24 cellular contexts compared by ENCODE assay signal in genomic region chr7:2544541-2545188, GRCh38. TPM values are rescaled to one million over a fixed set of nuclear protein-coding genes. Genes with fewer than 3 reads are reported as not detected.
DNase-seq lines count a peak whose midpoint lies in the region; ATAC-seq, FAIRE-seq and TF ChIP-seq lines count a peak whose summit lies in the region.
"Had no signal": no experiment of that assay in that cellular context is flagged by ENCODE, and none has a peak within 500 bp of the region (broad histone marks: within the 10 kb centered on the region; RNA-seq: fewer than 3 reads in every experiment).

No MANE protein-coding gene starts in this region.

- no peak overlapping the region for H3K27ac ChIP-seq in left ventricle myocardium inferior (replicated peaks)
- H3K27ac ChIP-seq in astrocyte (ENCODE audit: low read depth, low read length) = no peak overlapping the region
- no peak overlapping the region for H3K27ac ChIP-seq in lower lobe of right lung
- H3K27ac ChIP-seq in transverse colon = no peak overlapping the region
- H3K27ac ChIP-seq: coronary artery, heart left ventricle, suprapubic skin had no signal

- no peak for FAIRE-seq in astrocyte (lab: Jason Lieb, UNC)
- FAIRE-seq in HTR-8/SVneo (lab: Jason Lieb, UNC) = no peak

- H3K9me3 ChIP-seq in left ventricle myocardium inferior (replicated peaks) (no peaks in the 10 kb centered on the region), astrocyte (ENCODE audit: insufficient read depth, low read depth, low read length) (no peaks in the 10 kb centered on the region), lower lobe of right lung (no peaks in the 10 kb centered on the region), transverse colon (no peaks in the 10 kb centered on the region)
- H3K9me3 ChIP-seq: Caco-2, heart left ventricle, suprapubic skin had no signal

- 90% methylated on average over 23 of the region's 23 CpGs; no CpG with 5 or more reads in 1 of the 2 donors for WGBS in transverse colon (ENCODE audit: low coverage in 1 of 2), 2 donors

- H3K36me3 Mint-ChIP-seq in astrocyte (ENCODE audit: low read depth, unreplicated experiment) = peaks cover 8% of the 10 kb centered on the region

- H3K4me3 Mint-ChIP-seq in astrocyte (ENCODE audit: unreplicated experiment) = no peak overlapping the region
- H3K4me3 Mint-ChIP-seq: activated T-cell treated with anti-CD3 and anti-CD28 coated beads, Interleukin-2, amount 50 U/mL, for 4 hours; T-helper 2 cell treated with Interferon-gamma antibody and Interleukin-4, amounts not matched to agents 5 μg/mL and 100 μg/mL, for 36 hours had no signal

- no peaks in the 10 kb centered on the region for H3K79me2 ChIP-seq in astrocyte (ENCODE audit: insufficient read depth, low read length)

- intact Hi-C loops in cardiac septum (cut with DNase I) (no loop called here), left ventricle myocardium inferior (cut with micrococcal nuclease) (no loop called here), lower lobe of right lung (cut with DNase I) (no loop called here), transverse colon (cut with DNase I; ENCODE audit: low total_unique reads) (no loop called here)

- no peaks in the 10 kb centered on the region for H3K4me1 Mint-ChIP-seq in astrocyte (ENCODE audit: low read depth, unreplicated experiment)

- H3K9me3 Mint-ChIP-seq in astrocyte (ENCODE audit: unreplicated experiment) = no peaks in the 10 kb centered on the region
- H3K9me3 Mint-ChIP-seq: activated T-cell treated with anti-CD3 and anti-CD28 coated beads, Interleukin-2, amount 50 U/mL, for 4 hours; effector memory CD8-positive, alpha-beta T cell; naive thymus-derived CD8-positive, alpha-beta T cell; T-helper 2 cell treated with Interferon-gamma antibody and Interleukin-4, amounts not matched to agents 5 μg/mL and 100 μg/mL, for 36 hours had no signal

- H2AFZ ChIP-seq in astrocyte (ENCODE audit: low read depth, low read length) = no peak overlapping the region

- H4K20me1 ChIP-seq in astrocyte (ENCODE audit: insufficient read depth, low read length) = peaks cover 8% of the 10 kb centered on the region

- DNase-seq in cardiac septum (ENCODE audit: low spot score) (peak; percentile 19), left ventricle myocardium inferior (no peak), astrocyte (ENCODE audit: low read depth) (no peak), lower lobe of right lung (peak; percentile 28), transverse colon (peak; percentile 7), HTR-8/SVneo (ENCODE audit: insufficient read length, low spot score) (no peak)
- no peak for DNase-seq in stimulated activated CD4-positive, alpha-beta T cell treated with anti-CD3 and anti-CD28 coated beads, Interleukin-4, amount 100 ng/mL, for 4 hours
- DNase-seq: activated naive CD4-positive, alpha-beta T cell treated with anti-CD3 and anti-CD28 coated beads, Interleukin-2, amount 50 U/mL, for 16 hours; activated T-cell treated with anti-CD3 and anti-CD28 coated beads, Interleukin-2, amount 50 U/mL, for 4 hours; C1 segment of cervical spinal cord; Caco-2; DMS79 treated with DMSO at 0.1 percent for 48 hours; effector memory CD8-positive, alpha-beta T cell; left cardiac atrium; naive thymus-derived CD8-positive, alpha-beta T cell; NCI-H1436 treated with DMSO at 0.1 percent for 48 hours; NCI-H446 treated with DMSO at 0.1 percent for 48 hours; stimulated activated CD4-positive, alpha-beta T cell treated with anti-CD3 and anti-CD28 coated beads, Interleukin-2, amount 100 ng/mL, for 48 hours had no signal

- in situ Hi-C loops in transverse colon (cut with MboI; ENCODE audit: low pct_ligation_motif_present in 1 of 4, low pct_unique_long_range_greater_than_20kb in 1 of 4, low sequenced_read_pairs in 3 of 4) = no loop called here

- TF ChIP-seq POLR2A in transverse colon (IDR thresholded peaks at IDR 0.05) = no peak

- H3K4me1 ChIP-seq in left ventricle myocardium inferior = no peaks in the 10 kb centered on the region
- H3K4me1 ChIP-seq in astrocyte (ENCODE audit: insufficient read depth, low read length) = no peaks in the 10 kb centered on the region
- no peaks in the 10 kb centered on the region for H3K4me1 ChIP-seq in lower lobe of right lung
- H3K4me1 ChIP-seq in transverse colon = no peaks in the 10 kb centered on the region
- H3K4me1 ChIP-seq: Caco-2, heart left ventricle, suprapubic skin had no signal

- no peak for TF ChIP-seq EP300 in transverse colon (IDR thresholded peaks at IDR 0.05; ENCODE audit: low read depth)

- no peak for ATAC-seq in lower lobe of right lung
- no peak for ATAC-seq in HG02973 (IDR thresholded peaks at IDR 0.05; ENCODE audit: unreplicated experiment)
- ATAC-seq: activated T-cell treated with anti-CD3 and anti-CD28 coated beads, Interleukin-2, amount 50 U/mL, for 4 hours; effector memory CD8-positive, alpha-beta T cell; HCT116; heart left ventricle; left cardiac atrium; naive thymus-derived CD8-positive, alpha-beta T cell had no signal

- H3K27me3 Mint-ChIP-seq in astrocyte (ENCODE audit: low read depth, unreplicated experiment) = no peaks in the 10 kb centered on the region
- H3K27me3 Mint-ChIP-seq: effector memory CD8-positive, alpha-beta T cell; naive thymus-derived CD8-positive, alpha-beta T cell had no signal

- no peak overlapping the region for H3K9ac ChIP-seq in astrocyte (ENCODE audit: low read length)

- TF ChIP-seq CTCF in left ventricle myocardium inferior (IDR thresholded peaks at IDR 0.05; ENCODE audit: borderline replicate concordance) (no peak), astrocyte (IDR thresholded peaks at IDR 0.05; ENCODE audit: insufficient read depth, low read depth, low read length) (no peak), lower lobe of right lung (IDR thresholded peaks at IDR 0.05) (no peak), transverse colon (IDR thresholded peaks at IDR 0.05) (no peak)

- H3K36me3 ChIP-seq in left ventricle myocardium inferior (peaks cover 92% of the 10 kb centered on the region), astrocyte (ENCODE audit: insufficient read depth, low read length) (no peaks in the 10 kb centered on the region), lower lobe of right lung (peaks cover 95% of the 10 kb centered on the region), transverse colon (peaks cover 0 to 50% (median 20%) of the 10 kb centered on the region in 4 donors)

- H3K4me3 ChIP-seq in left ventricle myocardium inferior (no peak overlapping the region), astrocyte (ENCODE audit: insufficient read depth, low read depth, low read length) (no peak overlapping the region), lower lobe of right lung (no peak overlapping the region), transverse colon (no peak overlapping the region)
- H3K4me3 ChIP-seq: coronary artery, heart left ventricle, suprapubic skin had no signal

- H3K27me3 ChIP-seq in left ventricle myocardium inferior (ENCODE audit: low read depth) = no peaks in the 10 kb centered on the region
- H3K27me3 ChIP-seq in astrocyte (ENCODE audit: insufficient read depth, low read length) = no peaks in the 10 kb centered on the region
- H3K27me3 ChIP-seq in lower lobe of right lung (ENCODE audit: low read depth) = no peaks in the 10 kb centered on the region
- no peaks in the 10 kb centered on the region for H3K27me3 ChIP-seq in transverse colon
- H3K27me3 ChIP-seq: heart left ventricle, suprapubic skin had no signal

- no peak overlapping the region for H3K4me2 ChIP-seq in astrocyte (ENCODE audit: low read length)

- peak overlapping the region; percentile 34 for H3K27ac Mint-ChIP-seq in astrocyte (ENCODE audit: unreplicated experiment)
- H3K27ac Mint-ChIP-seq: T-helper 2 cell treated with Interferon-gamma antibody and Interleukin-4, amounts not matched to agents 5 μg/mL and 100 μg/mL, for 36 hours had no signal

RNA-seq across cellular contexts. Expression of gene BRAT1, which starts 10.7 kb away (rescaled TPM):
- 12.8 TPM for total RNA-seq in cardiac septum
- 13.7 TPM for total RNA-seq in left ventricle myocardium inferior
- 18.7 and 19.7 TPM in 2 replicates for total RNA-seq in astrocyte
- 24.4 TPM for total RNA-seq in lower lobe of right lung
- total RNA-seq in transverse colon = 100 to 1,000 TPM in 1 of 4 donors, 10 to 100 TPM in 3; 31.7 to 120 (median 40.4) TPM

RNA-seq across cellular contexts. Expression of gene IQCE, which starts 14.1 kb away (rescaled TPM):
- total RNA-seq in cardiac septum = 13.3 TPM
- 11.5 TPM for total RNA-seq in left ventricle myocardium inferior
- 13.1 and 13.8 TPM in 2 replicates for total RNA-seq in astrocyte
- total RNA-seq in lower lobe of right lung = 32.0 TPM
- total RNA-seq in transverse colon = 100 to 1,000 TPM in 1 of 4 donors, 10 to 100 TPM in 3; 27.2 to 187 (median 55.5) TPM

RNA-seq across cellular contexts. Expression of gene LFNG, which starts 25.1 kb away (rescaled TPM):
- total RNA-seq in cardiac septum = 6.2 TPM
- total RNA-seq in left ventricle myocardium inferior = 5.2 TPM
- 58.6 and 76.9 TPM in 2 replicates for total RNA-seq in astrocyte
- total RNA-seq in lower lobe of right lung = 42.6 TPM
- 100 to 1,000 TPM in 2 of 4 donors, 10 to 100 TPM in 2; 17.9 to 162 (median 80.6) TPM for total RNA-seq in transverse colon

Comparison
In these comparisons a context has a peak if more than half of its experiments do, and no peak if none do; other contexts are left out.
1. DNase-seq: peak in cardiac septum (single experiment), lower lobe of right lung (single experiment) and transverse colon (single experiment); none in left ventricle myocardium inferior (single experiment), astrocyte (single experiment), HTR-8/SVneo (single experiment) and stimulated activated CD4-positive, alpha-beta T cell treated with anti-CD3 and anti-CD28 coated beads, Interleukin-4, amount 100 ng/mL, for 4 hours (0 of 2).